In genomic region chr2:59389240-59389639, GRCh38 we compare ENCODE assay signal across 22 cellular contexts.
A peak's percentile ranks its signal among the peaks of the same experiment; 100 is the strongest.
DNase-seq lines count a peak whose midpoint lies in the region; ATAC-seq, FAIRE-seq and TF ChIP-seq lines count a peak whose summit lies in the region.
"Had no signal": no experiment of that assay in that cellular context is flagged by ENCODE, and none has a peak within 500 bp of the region (broad histone marks: within the 10 kb centered on the region; RNA-seq: fewer than 3 reads in every experiment).

No MANE protein-coding gene starts in this region.

- H2AFZ ChIP-seq in HepG2 (ENCODE audit: low read length), result no peak overlapping the region

- H3K4me1 ChIP-seq in breast epithelium (no peaks in the 10 kb centered on the region), HepG2 (ENCODE audit: insufficient read depth, low read length) (no peaks in the 10 kb centered on the region)
- H3K4me1 ChIP-seq: colonic mucosa, left ventricle myocardium inferior, upper lobe of right lung had no signal

- H3K9me3 ChIP-seq in breast epithelium (no peaks in the 10 kb centered on the region), HepG2 (ENCODE audit: low read length) (0 out of 2 replicates have a peak, but pooled peaks cover 9% of the 10 kb centered on the region)
- H3K9me3 ChIP-seq: colonic mucosa, esophagus squamous epithelium, left ventricle myocardium inferior, upper lobe of right lung had no signal

- no peak for TF ChIP-seq RAD21 in HepG2 (CRISPR knock-in tag; IDR thresholded peaks at IDR 0.05)

- H3K27ac ChIP-seq in breast epithelium (no peak overlapping the region), HepG2 (ENCODE audit: extremely low read length, insufficient read depth, low read length) (no peak overlapping the region), dorsolateral prefrontal cortex (no peak overlapping the region)
- H3K27ac ChIP-seq: colonic mucosa, esophagus squamous epithelium, left ventricle myocardium inferior, upper lobe of right lung had no signal

- H3K36me3 ChIP-seq in breast epithelium (no peaks in the 10 kb centered on the region), HepG2 (replicated peaks in 1 of 2; ENCODE audit: control insufficient read depth in 1 of 2, insufficient read depth in 2 of 2, low read length in 2 of 2) (no peaks in the 10 kb centered on the region)
- H3K36me3 ChIP-seq: colonic mucosa, esophagus squamous epithelium, left ventricle myocardium inferior, upper lobe of right lung had no signal

- H3K4me1 Mint-ChIP-seq in mesothelial cell of epicardium, result peaks cover 10% of the 10 kb centered on the region
- H3K4me1 Mint-ChIP-seq: activated naive CD8-positive, alpha-beta T cell treated with anti-CD3 and anti-CD28 coated beads, Interleukin-2, amount 50 U/mL, for 24 hours; naive thymus-derived CD8-positive, alpha-beta T cell had no signal

- TF ChIP-seq CTCF in breast epithelium (IDR thresholded peaks at IDR 0.05), result no peak
- no peak for TF ChIP-seq CTCF in mesothelial cell of epicardium (IDR thresholded peaks at IDR 0.05; ENCODE audit: unreplicated experiment)
- TF ChIP-seq CTCF in HepG2 (CRISPR knock-in tag; IDR thresholded peaks at IDR 0.05), result no peak
- TF ChIP-seq CTCF in dorsolateral prefrontal cortex (IDR thresholded peaks at IDR 0.05 in 54 of 56, conservative IDR thresholded peaks at IDR 0.05 in 2 of 56; ENCODE audit: low read depth in 1 of 56, partially characterized antibody in 56 of 56), result no peak

- H3K27me3 Mint-ChIP-seq in mesothelial cell of epicardium (ENCODE audit: low read depth), result no peaks in the 10 kb centered on the region
- H3K27me3 Mint-ChIP-seq: activated naive CD8-positive, alpha-beta T cell treated with anti-CD3 and anti-CD28 coated beads, Interleukin-2, amount 50 U/mL, for 24 hours had no signal

- H3K36me3 Mint-ChIP-seq in mesothelial cell of epicardium, result no peaks in the 10 kb centered on the region
- H3K36me3 Mint-ChIP-seq: naive thymus-derived CD8-positive, alpha-beta T cell had no signal

- no peak for TF ChIP-seq POLR2A in breast epithelium (IDR thresholded peaks at IDR 0.05)
- TF ChIP-seq POLR2A in HepG2 (IDR thresholded peaks at IDR 0.05; ENCODE audit: insufficient read depth in 1 of 2, low read depth in 2 of 2, low read length in 2 of 2), result no peak

- POLR2A ChIA-PET in HepG2 (lab: Yijun Ruan, JAX), result no interaction called here

- peak overlapping the region; percentile 50 for H3K27ac Mint-ChIP-seq in mesothelial cell of epicardium
- H3K27ac Mint-ChIP-seq: activated naive CD8-positive, alpha-beta T cell treated with anti-CD3 and anti-CD28 coated beads, Interleukin-2, amount 50 U/mL, for 24 hours; H9; naive thymus-derived CD8-positive, alpha-beta T cell had no signal

- H3K4me3 ChIP-seq in breast epithelium (no peak overlapping the region), HepG2 (replicated peaks in 1 of 3; ENCODE audit: insufficient read depth in 1 of 3, low read depth in 2 of 3, low read length in 3 of 3) (no peak overlapping the region), dorsolateral prefrontal cortex (no peak overlapping the region)
- H3K4me3 ChIP-seq: colonic mucosa, esophagus squamous epithelium, left ventricle myocardium inferior, upper lobe of right lung had no signal

- peaks cover 12% of the 10 kb centered on the region for H3K9me3 Mint-ChIP-seq in mesothelial cell of epicardium

- no peak overlapping the region for H3K9ac ChIP-seq in HepG2 (ENCODE audit: insufficient read depth, low read depth, low read length)

- H3K27me3 ChIP-seq in breast epithelium, result no peaks in the 10 kb centered on the region
- no peaks in the 10 kb centered on the region for H3K27me3 ChIP-seq in HepG2 (ENCODE audit: control insufficient read depth in 1 of 2, insufficient read depth in 2 of 2, low read length in 2 of 2)
- H3K27me3 ChIP-seq in dorsolateral prefrontal cortex, result peaks cover 0 to 2% (median 0%) of the 10 kb centered on the region in 45 donors
- H3K27me3 ChIP-seq: colonic mucosa, esophagus squamous epithelium, upper lobe of right lung had no signal

- WGBS in HepG2 (ENCODE audit: low lambda C conversion rate), result 0% methylated on average over 1 of the region's 1 CpG

- no peak overlapping the region for H3K4me3 Mint-ChIP-seq in mesothelial cell of epicardium
- H3K4me3 Mint-ChIP-seq: activated naive CD8-positive, alpha-beta T cell treated with anti-CD3 and anti-CD28 coated beads, Interleukin-2, amount 50 U/mL, for 24 hours; H9; naive thymus-derived CD8-positive, alpha-beta T cell had no signal

- CTCF ChIA-PET in HepG2 (lab: Yijun Ruan, JAX; ENCODE audit: low intra/inter-chr PET ratio, low total read pairs), result no interaction called here

- no peaks in the 10 kb centered on the region for H3K79me2 ChIP-seq in HepG2 (ENCODE audit: insufficient read depth, low read length)

- BruUV-seq in HepG2 (replicated peaks; lab: Mats Ljungman, UMichigan), result no TSS peak

- peak; percentile 1 for DNase-seq in COR-L47 (lab: John Stamatoyannopoulos, UW)
- peak; percentile 36 for DNase-seq in NCI-H2227 (lab: John Stamatoyannopoulos, UW; ENCODE audit: unreplicated experiment)
- DNase-seq in breast epithelium (ENCODE audit: low spot score in 2 of 2), result peak; percentile 41 to 49
- DNase-seq in mesothelial cell of epicardium (ENCODE audit: low spot score in 2 of 2, unreplicated experiment in 2 of 2), result no peak
- no peak for DNase-seq in HepG2 (ENCODE audit: low spot score)
- no peak for DNase-seq in stimulated activated CD8-positive, alpha-beta memory T cell treated with anti-CD3 and anti-CD28 coated beads, Interleukin-4, amount 100 ng/mL, for 48 hours
- no peak for DNase-seq in NCI-H1417 treated with DMSO at 0.1 percent for 48 hours (lab: John Stamatoyannopoulos, UW)
- DNase-seq in dorsolateral prefrontal cortex, result no peak
- DNase-seq: activated CD4-positive, alpha-beta T cell treated with anti-CD3 and anti-CD28 coated beads for 4 hours; activated naive CD8-positive, alpha-beta T cell treated with anti-CD3 and anti-CD28 coated beads, Interleukin-2, amount 50 U/mL, for 24 hours; activated T-cell treated with anti-CD3 and anti-CD28 coated beads, Interleukin-2, amount 50 U/mL, for 1 hour; colonic mucosa; esophagus squamous epithelium; H9; KBM-7; left ventricle myocardium inferior; naive thymus-derived CD8-positive, alpha-beta T cell; NCI-H146; NCI-H748 treated with DMSO at 0.1 percent for 48 hours; stimulated activated CD4-positive, alpha-beta T cell treated with anti-CD3 and anti-CD28 coated beads, Interleukin-4, amount 100 ng/mL, for 24 hours; upper lobe of right lung had no signal

- no peak overlapping the region for H3K4me2 ChIP-seq in HepG2 (ENCODE audit: low read depth, low read length)

- no peak for TF ChIP-seq EP300 in HepG2 (IDR thresholded peaks at IDR 0.05; ENCODE audit: low read depth in 2 of 2, low read length in 2 of 2)
- no peak for TF ChIP-seq EP300 in HepG2 (CRISPR knock-in tag; IDR thresholded peaks at IDR 0.05; ENCODE audit: borderline replicate concordance)

- no peak for ATAC-seq in HepG2
- ATAC-seq: activated naive CD8-positive, alpha-beta T cell treated with anti-CD3 and anti-CD28 coated beads, Interleukin-2, amount 50 U/mL, for 24 hours; naive thymus-derived CD8-positive, alpha-beta T cell; right cardiac atrium; upper lobe of right lung had no signal

- intact Hi-C loops in breast epithelium (cut with DNase I; ENCODE audit: low total_unique reads) (no loop called here), HepG2 (cut with micrococcal nuclease; ENCODE audit: unreplicated experiment) (no loop called here), dorsolateral prefrontal cortex (cut with DNase I) (no loop called here)

- no peak for FAIRE-seq in HepG2 (lab: Jason Lieb, UNC)

- in situ Hi-C loops in HepG2 (cut with HindIII; ENCODE audit: extremely low pct_ligation_motif_present, low pct_unique_long_range_greater_than_20kb), result no loop called here

- H4K20me1 ChIP-seq in HepG2 (ENCODE audit: insufficient read depth, low read length), result no peaks in the 10 kb centered on the region

TF ChIP-seq in HepG2, 621 proteins besides CTCF, POLR2A, EP300 and RAD21 (continues in another document):
- TF ChIP-seq KDM3A (CRISPR knock-in tag; IDR thresholded peaks at IDR 0.05; ENCODE audit: low read depth), result no peak
- TF ChIP-seq ZFP36 (IDR thresholded peaks at IDR 0.05; ENCODE audit: borderline replicate concordance, low read depth, low read length, partially characterized antibody), result no peak
- TF ChIP-seq REXO4 (CRISPR knock-in tag; IDR thresholded peaks at IDR 0.05; ENCODE audit: borderline replicate concordance), result no peak
- no peak for TF ChIP-seq PAX8 (CRISPR knock-in tag; IDR thresholded peaks at IDR 0.05; ENCODE audit: borderline replicate concordance)
- no peak for TF ChIP-seq PTBP1 (IDR thresholded peaks at IDR 0.05; ENCODE audit: low read depth, low read length, poor library complexity, severe bottlenecking)
- TF ChIP-seq TCF7L2 (IDR thresholded peaks at IDR 0.05; ENCODE audit: low read depth, low read length), result no peak
- TF ChIP-seq NPAS2 (CRISPR knock-in tag; IDR thresholded peaks at IDR 0.05; ENCODE audit: borderline replicate concordance), result no peak
- TF ChIP-seq KLF16 (CRISPR knock-in tag; IDR thresholded peaks at IDR 0.05), result no peak
- TF ChIP-seq TFAP4 (IDR thresholded peaks at IDR 0.05; ENCODE audit: borderline replicate concordance, low read depth), result no peak
- no peak for TF ChIP-seq HNF1B (CRISPR knock-in tag; IDR thresholded peaks at IDR 0.05)
- TF ChIP-seq NFKBIZ (CRISPR knock-in tag; IDR thresholded peaks at IDR 0.05), result no peak
- TF ChIP-seq PHF8 (CRISPR knock-in tag; IDR thresholded peaks at IDR 0.05), result no peak

Comparison
In these comparisons a context has a peak if more than half of its experiments do, and no peak if none do; other contexts are left out.
1. DNase-seq: peak in COR-L47 (single experiment), NCI-H2227 (single experiment) and breast epithelium (2 of 2); none in mesothelial cell of epicardium (0 of 2), HepG2 (single experiment), stimulated activated CD8-positive, alpha-beta memory T cell treated with anti-CD3 and anti-CD28 coated beads, Interleukin-4, amount 100 ng/mL, for 48 hours (single experiment), NCI-H1417 treated with DMSO at 0.1 percent for 48 hours (single experiment) and dorsolateral prefrontal cortex (0 of 10).